2 cellular contexts compared by ENCODE assay signal in the genomic region with DNA sequence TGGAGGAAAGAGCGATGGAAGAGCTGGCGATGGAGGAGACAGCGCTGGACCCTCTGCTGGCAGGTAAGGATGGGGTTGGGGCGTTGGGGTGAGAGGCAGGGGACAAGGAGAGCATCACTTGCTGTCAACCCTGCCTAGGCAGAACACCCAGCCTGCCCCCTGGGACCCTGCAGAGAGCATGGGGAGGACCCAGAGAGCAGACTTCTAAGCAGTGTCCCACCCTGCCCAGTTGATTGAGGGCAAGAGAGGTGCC.
TF ChIP-seq lines count a peak whose summit lies in the region.

No MANE protein-coding gene starts in this region.

TF ChIP-seq in H1, 55 proteins besides CTCF, POLR2A, EP300 and RAD21:
- TF ChIP-seq CREB1 (IDR thresholded peaks at IDR 0.05) (no peak), YY1 (IDR thresholded peaks at IDR 0.05; ENCODE audit: low read depth, low read length) (no peak), CBX8 (IDR thresholded peaks at IDR 0.05; ENCODE audit: borderline replicate concordance, low read depth, low read length) (no peak)

TF ChIP-seq in GM12891, 5 proteins besides CTCF, POLR2A, EP300 and RAD21:
- no peak for TF ChIP-seq POU2F2 (IDR thresholded peaks at IDR 0.05; ENCODE audit: low read depth, low read length)
- TF ChIP-seq TAF1 (IDR thresholded peaks at IDR 0.05; ENCODE audit: low read depth, low read length) = no peak
- TF ChIP-seq PAX5 (IDR thresholded peaks at IDR 0.05; ENCODE audit: insufficient read depth, low read length, severe bottlenecking) = no peak
- TF ChIP-seq SPI1 (IDR thresholded peaks at IDR 0.05; ENCODE audit: low read depth, low read length) = no peak
- TF ChIP-seq POLR2AphosphoS5 (IDR thresholded peaks at IDR 0.05; ENCODE audit: low read depth, low read length) = no peak
